In genomic region chr7:106840342-106840741, GRCh38 we compare ENCODE assay signal across 14 cellular contexts. TPM values are rescaled to one million over a fixed set of nuclear protein-coding genes. Genes with fewer than 3 reads are reported as not detected.
DNase-seq lines count a peak whose midpoint lies in the region; ATAC-seq, FAIRE-seq and TF ChIP-seq lines count a peak whose summit lies in the region.
"Had no signal": no experiment of that assay in that cellular context is flagged by ENCODE, and none has a peak within 500 bp of the region (broad histone marks: within the 10 kb centered on the region; RNA-seq: fewer than 3 reads in every experiment).

No MANE protein-coding gene starts in this region.

- POLR2A ChIA-PET in BJ (lab: Charles Lee), result no interaction called here

- DNase-seq in BJ (ENCODE audit: low read depth) (peak; percentile 70), LoVo (ENCODE audit: low spot score) (peak; percentile 32), bronchial epithelial cell (ENCODE audit: low read depth) (peak; percentile 7), myocyte (ENCODE audit: low read depth) (peak; percentile 54), NCI-H1930 (lab: John Stamatoyannopoulos, UW) (no peak), NCI-H748 (lab: John Stamatoyannopoulos, UW; ENCODE audit: unreplicated experiment) (no peak)
- DNase-seq: body of pancreas, COR-L47, NCI-H2081, ovary, PC-9 had no signal

- H3K27me3 ChIP-seq in BJ (ENCODE audit: control insufficient read depth, insufficient read depth, low read length) (no peaks in the 10 kb centered on the region), bronchial epithelial cell (ENCODE audit: control insufficient read depth, insufficient read depth, low read length) (no peaks in the 10 kb centered on the region)
- H3K27me3 ChIP-seq: body of pancreas, ovary had no signal

- H3K36me3 ChIP-seq in BJ (ENCODE audit: control insufficient read depth, insufficient read depth, low read length), result no peaks in the 10 kb centered on the region
- no peaks in the 10 kb centered on the region for H3K36me3 ChIP-seq in bronchial epithelial cell (ENCODE audit: control insufficient read depth, insufficient read depth, low read length)
- H3K36me3 ChIP-seq: ovary had no signal

- H3K4me3 ChIP-seq in BJ (ENCODE audit: low read depth, low read length) (no peak overlapping the region), bronchial epithelial cell (ENCODE audit: low read depth, low read length) (no peak overlapping the region)
- H3K4me3 ChIP-seq: body of pancreas, ovary, PC-9 had no signal

- CTCF ChIA-PET in BJ (lab: Yijun Ruan, JAX), result no interaction called here

- no peak for TF ChIP-seq CTCF in BJ (IDR thresholded peaks at IDR 0.05; ENCODE audit: insufficient read depth, low read depth, low read length)
- TF ChIP-seq CTCF in bronchial epithelial cell (IDR thresholded peaks at IDR 0.05; ENCODE audit: insufficient read depth, low read length, severe bottlenecking), result no peak

- no peak for FAIRE-seq in bronchial epithelial cell (lab: Jason Lieb, UNC)

- ATAC-seq in GM21381 (IDR thresholded peaks at IDR 0.05; ENCODE audit: unreplicated experiment), result no peak
- ATAC-seq in GM18520 (IDR thresholded peaks at IDR 0.05; ENCODE audit: unreplicated experiment), result no peak
- ATAC-seq: body of pancreas, esophagus mucosa had no signal

RNA-seq across cellular contexts. Expression of gene PIK3CG, which starts 24.7 kb away (rescaled TPM):
- not detected in 2 replicates for polyA plus RNA-seq in BJ (2011; rRNA removed)
- not detected in 2 replicates for polyA minus RNA-seq in BJ (2011; rRNA and poly(A)+ RNA removed)
- total RNA-seq in bronchial epithelial cell, result not detected in 2 replicates
- not detected in 2 replicates for total RNA-seq in myocyte
- not detected for polyA plus RNA-seq in myocyte (2012)
- total RNA-seq: PC-9 had no signal

Comparison
In these comparisons a context has a peak if more than half of its experiments do, and no peak if none do; other contexts are left out.
1. DNase-seq: peak in BJ (single experiment), LoVo (single experiment), bronchial epithelial cell (single experiment) and myocyte (single experiment); none in NCI-H1930 (0 of 2) and NCI-H748 (single experiment).